Comparison of ENCODE assay signal across 9 cellular contexts in genomic region chr11:67372993-67373915, GRCh38. TPM values are rescaled to one million over a fixed set of nuclear protein-coding genes. Genes with fewer than 3 reads are reported as not detected.
DNase-seq lines count a peak whose midpoint lies in the region; FAIRE-seq and TF ChIP-seq lines count a peak whose summit lies in the region.
"Had no signal": no experiment of that assay in that cellular context is flagged by ENCODE, and none has a peak within 500 bp of the region (broad histone marks: within the 10 kb centered on the region; RNA-seq: fewer than 3 reads in every experiment).

CLCF1 (minus strand) TSS chr11:67373598; CDS start chr11:67373539, 59 bp downstream.

- no peak for TF ChIP-seq CTCF in astrocyte of the spinal cord (IDR thresholded peaks at IDR 0.05; ENCODE audit: low read depth, low read length)

- FAIRE-seq in small intestine (lab: Jason Lieb, UNC) = no peak
- FAIRE-seq: TTC549 had no signal

- no peaks in the 10 kb centered on the region for H3K9me3 ChIP-seq in CD8-positive, alpha-beta memory T cell (ENCODE audit: low read length)
- H3K9me3 ChIP-seq in iPS-18a (ENCODE audit: control insufficient read depth, low read depth, low read length) (no peaks in the 10 kb centered on the region), small intestine (ENCODE audit: control insufficient read depth, low read depth) (no peaks in the 10 kb centered on the region)

- peak within 1 kb of the TSS; percentile 91 to 98 (median 96) for H3K27ac Mint-ChIP-seq in CD8-positive, alpha-beta memory T cell
- peak within 1 kb of the TSS; percentile 65 for H3K27ac Mint-ChIP-seq in T-helper 1 cell treated with Interleukin-12 subunit alpha and Interleukin-12 subunit beta and Interleukin-4 antibody, amounts not matched to agents 30 μg/mL and 1 μg/mL, for 36 hours

- peaks cover 0 to 5% of the 10 kb centered on the region in 2 donors for H3K27me3 Mint-ChIP-seq in CD8-positive, alpha-beta memory T cell
- H3K27me3 Mint-ChIP-seq in T-helper 1 cell treated with Interleukin-12 subunit alpha and Interleukin-12 subunit beta and Interleukin-4 antibody, amounts not matched to agents 30 μg/mL and 1 μg/mL, for 36 hours (ENCODE audit: low read depth) = peaks cover 70% of the 10 kb centered on the region

- H3K9ac ChIP-seq in iPS-18a (ENCODE audit: low read length) = peak within 1 kb of the TSS; percentile 14

- peaks cover 0 to 5% (median 0%) of the 10 kb centered on the region in 3 donors for H3K36me3 Mint-ChIP-seq in CD8-positive, alpha-beta memory T cell
- no peaks in the 10 kb centered on the region for H3K36me3 Mint-ChIP-seq in T-helper 1 cell treated with Interleukin-12 subunit alpha and Interleukin-12 subunit beta and Interleukin-4 antibody, amounts not matched to agents 30 μg/mL and 1 μg/mL, for 36 hours (ENCODE audit: low read depth)

- POLR2A ChIA-PET in CD8-positive, alpha-beta memory T cell (lab: Charles Lee) = interaction anchor here (0.6 to 4.3 kb wide), 15 partner anchors 9 to 934 kb away, joined by 3 to 51 read pairs (median 6); partner anchors contain the start of genes KDM2A, POLD4, PPP1CA and RPS6KB2

- H3K27me3 ChIP-seq in CD8-positive, alpha-beta memory T cell (ENCODE audit: insufficient read depth, low read length, poor library complexity, severe bottlenecking) = peaks cover 3% of the 10 kb centered on the region
- H3K27me3 ChIP-seq in iPS-18a (ENCODE audit: control insufficient read depth, insufficient read depth, low read length) (peaks cover 86% of the 10 kb centered on the region), small intestine (ENCODE audit: control insufficient read depth in 2 of 2, insufficient read depth in 2 of 2, low read length in 2 of 2) (no peaks in the 10 kb centered on the region)

- 1% methylated on average over 50 to 87 of the region's 88 CpGs for WGBS in small intestine, 3 donors

- peaks cover 47 to 76% (median 53%) of the 10 kb centered on the region in 3 donors for H3K4me1 Mint-ChIP-seq in CD8-positive, alpha-beta memory T cell
- peaks cover 16% of the 10 kb centered on the region for H3K4me1 Mint-ChIP-seq in T-helper 1 cell treated with Interleukin-12 subunit alpha and Interleukin-12 subunit beta and Interleukin-4 antibody, amounts not matched to agents 30 μg/mL and 1 μg/mL, for 36 hours (ENCODE audit: low read depth)

- peaks cover 56% of the 10 kb centered on the region for H3K4me1 ChIP-seq in CD8-positive, alpha-beta memory T cell (ENCODE audit: insufficient read depth, low read length)
- H3K4me1 ChIP-seq in iPS-18a (ENCODE audit: control insufficient read depth, low read depth, low read length) = peaks cover 37% of the 10 kb centered on the region
- peaks cover 3 to 8% of the 10 kb centered on the region in 2 donors for H3K4me1 ChIP-seq in small intestine (ENCODE audit: control insufficient read depth in 2 of 2, insufficient read depth in 1 of 2, low read depth in 1 of 2, low read length in 1 of 2)

- H3K9me3 Mint-ChIP-seq in CD8-positive, alpha-beta memory T cell = peaks cover 0 to 4% (median 0%) of the 10 kb centered on the region in 5 donors
- H3K9me3 Mint-ChIP-seq in T-helper 1 cell treated with Interleukin-12 subunit alpha and Interleukin-12 subunit beta and Interleukin-4 antibody, amounts not matched to agents 30 μg/mL and 1 μg/mL, for 36 hours = no peaks in the 10 kb centered on the region

- peak within 1 kb of the TSS; percentile 79 for H3K27ac ChIP-seq in CD8-positive, alpha-beta memory T cell (ENCODE audit: low read depth, low read length)
- H3K27ac ChIP-seq in iPS-18a (ENCODE audit: low read length) (no peak within 1 kb of the TSS), small intestine (ENCODE audit: low read depth in 1 of 2, low read length in 1 of 2) (peak within 1 kb of the TSS; percentile 66 to 79)

- CTCF ChIA-PET in CD8-positive, alpha-beta memory T cell (lab: Charles Lee) = interaction anchor here (0.6 to 25.1 kb wide), 5 partner anchors 11 to 64 kb away, joined by 3 to 860 read pairs (median 4); partner anchors contain the start of genes POLD4, PPP1CA and PTPRCAP

- in situ Hi-C loops in astrocyte of the spinal cord (cut with HindIII; ENCODE audit: low sequenced_read_pairs) = no loop called here

- peak within 1 kb of the TSS; percentile 91 to 99 (median 97) for H3K4me3 Mint-ChIP-seq in CD8-positive, alpha-beta memory T cell
- H3K4me3 Mint-ChIP-seq in T-helper 1 cell treated with Interleukin-12 subunit alpha and Interleukin-12 subunit beta and Interleukin-4 antibody, amounts not matched to agents 30 μg/mL and 1 μg/mL, for 36 hours = peak within 1 kb of the TSS; percentile 88

- peak; percentile 71 to 96 (median 85) for DNase-seq in CD8-positive, alpha-beta memory T cell
- peak; percentile 84 for DNase-seq in HK-2 (ENCODE audit: unreplicated experiment)
- peak; percentile 91 for DNase-seq in astrocyte of the spinal cord (ENCODE audit: low read depth, low spot score)
- peak; percentile 56 for DNase-seq in small intestine
- no peak for DNase-seq in NCI-H2107 (lab: John Stamatoyannopoulos, UW)
- DNase-seq in DMS153 (lab: John Stamatoyannopoulos, UW) = no peak

- no peaks in the 10 kb centered on the region for H3K36me3 ChIP-seq in CD8-positive, alpha-beta memory T cell (ENCODE audit: insufficient read depth, low read length)
- no peaks in the 10 kb centered on the region for H3K36me3 ChIP-seq in iPS-18a (ENCODE audit: control insufficient read depth, low read depth, low read length)
- H3K36me3 ChIP-seq in small intestine (ENCODE audit: control insufficient read depth in 2 of 2, insufficient read depth in 2 of 2, low read length in 2 of 2) = no peaks in the 10 kb centered on the region

- H3K4me3 ChIP-seq in CD8-positive, alpha-beta memory T cell (ENCODE audit: low read length) = peak within 1 kb of the TSS; percentile 53
- H3K4me3 ChIP-seq in astrocyte of the spinal cord (ENCODE audit: low read depth, low read length) = peak within 1 kb of the TSS; percentile 55
- H3K4me3 ChIP-seq in iPS-18a (ENCODE audit: low read length) = peak within 1 kb of the TSS; percentile 64
- peak within 1 kb of the TSS; percentile 76 to 80 for H3K4me3 ChIP-seq in small intestine (ENCODE audit: low read depth in 1 of 2, low read length in 2 of 2)

RNA-seq across cellular contexts. Expression of gene CLCF1, which starts in this region (rescaled TPM):
- total RNA-seq in CD8-positive, alpha-beta memory T cell = 1 to 10 TPM; 3.5 to 4.2 TPM
- polyA plus RNA-seq in CD8-positive, alpha-beta memory T cell = 4.6 TPM
- 1 to 10 TPM in 2 of 3 donors, not detected in 1; 1.4 to 3.0 TPM for polyA plus RNA-seq in small intestine

Comparison
In these comparisons a context has a peak if more than half of its experiments do, and no peak if none do; other contexts are left out.
1. DNase-seq: peak in CD8-positive, alpha-beta memory T cell (5 of 5), HK-2 (single experiment), astrocyte of the spinal cord (single experiment) and small intestine (single experiment); none in NCI-H2107 (single experiment) and DMS153 (single experiment).
2. Peak in every context shown above with its lines, with median percentiles within 50 percentile points of each other: H3K4me3 ChIP-seq.